In the genomic region with DNA sequence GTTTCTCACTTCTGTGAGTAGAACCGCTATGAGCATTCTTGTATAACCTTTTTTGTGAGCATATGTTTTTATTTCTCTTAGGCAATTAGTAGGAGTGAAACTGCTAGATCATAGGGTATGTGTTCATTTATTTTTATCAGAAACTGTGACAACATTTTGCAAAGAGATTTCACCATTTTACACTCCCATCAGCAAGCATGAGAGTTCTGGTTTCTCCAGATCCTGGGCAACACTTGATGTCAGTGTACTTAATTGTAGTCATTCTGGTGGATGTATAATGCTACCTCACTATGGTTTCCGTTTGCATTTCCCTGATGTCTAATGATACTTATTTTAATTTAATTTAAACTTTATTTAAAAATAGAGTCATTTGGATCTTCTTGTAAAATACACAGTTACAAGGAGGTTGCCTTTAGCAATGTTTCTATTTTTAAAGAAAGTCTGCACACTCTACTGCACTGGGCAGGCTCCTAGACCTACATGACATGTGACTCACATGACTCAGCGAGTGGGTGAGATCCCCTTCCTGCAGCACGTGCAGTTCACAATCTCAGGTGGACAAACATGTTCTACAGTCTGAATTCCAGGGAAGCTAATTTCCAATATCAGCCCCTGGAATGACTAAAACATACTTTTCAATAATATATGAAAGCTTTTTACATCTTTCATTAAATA, we compare ENCODE assay signal across 11 cellular contexts.
DNase-seq lines count a peak whose midpoint lies in the region; ATAC-seq and TF ChIP-seq lines count a peak whose summit lies in the region.
"Had no signal": no experiment of that assay in that cellular context is flagged by ENCODE, and none has a peak within 500 bp of the region (broad histone marks: within the 10 kb centered on the region; RNA-seq: fewer than 3 reads in every experiment).

No MANE protein-coding gene starts in this region.

- peak in 1 of 4 donors; percentile 67 for TF ChIP-seq EP300 in upper lobe of left lung (IDR thresholded peaks at IDR 0.05)

- H3K4me1 ChIP-seq in cardiac muscle cell (ENCODE audit: low read depth) (peaks cover 4% of the 10 kb centered on the region), heart right ventricle (peaks cover 0 to 17% (median 0%) of the 10 kb centered on the region in 9 donors), upper lobe of left lung (peaks cover 12 to 26% (median 13%) of the 10 kb centered on the region in 4 donors)

- H3K4me3 ChIP-seq in cardiac muscle cell: no peak overlapping the region
- H3K4me3 ChIP-seq in heart right ventricle: no peak overlapping the region
- H3K4me3 ChIP-seq in upper lobe of left lung: no peak overlapping the region
- H3K4me3 ChIP-seq: skin epidermis had no signal

- WGBS in heart right ventricle, 2 donors: 45 to 48% methylated on average over 4 of the region's 4 CpGs
- WGBS in upper lobe of left lung, 2 donors: 29 to 36% methylated on average over 4 of the region's 4 CpGs

- peak; percentile 4 to 17 for DNase-seq in cardiac muscle cell (ENCODE audit: low read depth in 1 of 2, low spot score in 1 of 2)
- no peak for DNase-seq in cardiac septum (ENCODE audit: low spot score)
- DNase-seq in NOMO-1 treated with DMSO at 0.1 percent for 48 hours (lab: John Stamatoyannopoulos, UW; ENCODE audit: unreplicated experiment): peak; percentile 94
- DNase-seq in heart right ventricle: peak in 1 of 2 donors; percentile 19
- peak in 1 of 2 donors; percentile 87 for DNase-seq in upper lobe of left lung
- DNase-seq in COLO829 (ENCODE audit: low spot score): no peak
- no peak for DNase-seq in activated gamma-delta T cell (lab: John Stamatoyannopoulos, UW)
- DNase-seq: DMS79, NCI-H446 treated with DMSO at 0.1 percent for 48 hours had no signal

- intact Hi-C loops in cardiac septum (cut with DNase I): no loop called here
- intact Hi-C loops in heart right ventricle (cut with DNase I): no loop called here

- H3K27ac ChIP-seq in cardiac muscle cell (no peak overlapping the region), heart right ventricle (no peak overlapping the region), upper lobe of left lung (peak overlapping the region; percentile 34 to 58 (median 50))
- H3K27ac ChIP-seq: skin epidermis had no signal

- H3K36me3 ChIP-seq in cardiac muscle cell (no peaks in the 10 kb centered on the region), heart right ventricle (no peaks in the 10 kb centered on the region), upper lobe of left lung (no peaks in the 10 kb centered on the region)

- TF ChIP-seq CTCF in cardiac muscle cell (IDR thresholded peaks at IDR 0.05; ENCODE audit: low read depth, low read length): no peak
- no peak for TF ChIP-seq CTCF in heart right ventricle (IDR thresholded peaks at IDR 0.05)
- no peak for TF ChIP-seq CTCF in upper lobe of left lung (IDR thresholded peaks at IDR 0.05)

- no peak for TF ChIP-seq POLR2A in upper lobe of left lung (IDR thresholded peaks at IDR 0.05)

- H3K27me3 ChIP-seq in cardiac muscle cell: no peaks in the 10 kb centered on the region
- H3K27me3 ChIP-seq in heart right ventricle: peaks cover 0 to 5% (median 0%) of the 10 kb centered on the region in 7 donors
- H3K27me3 ChIP-seq in upper lobe of left lung: no peaks in the 10 kb centered on the region

- H3K9me3 ChIP-seq in cardiac muscle cell (ENCODE audit: low read depth): no peaks in the 10 kb centered on the region
- H3K9me3 ChIP-seq in heart right ventricle: peaks cover 0 to 28% (median 0%) of the 10 kb centered on the region in 11 donors
- no peaks in the 10 kb centered on the region for H3K9me3 ChIP-seq in upper lobe of left lung

- ATAC-seq in heart right ventricle (peak in 7 of 8 donors; percentile 47 to 83 (median 73)), upper lobe of left lung (ENCODE audit: low FRiP score in 2 of 2) (peak; percentile 79 to 92), HG03175 (IDR thresholded peaks at IDR 0.05; ENCODE audit: unreplicated experiment) (no peak)

Comparison
In these comparisons a context has a peak if more than half of its experiments do, and no peak if none do; other contexts are left out.
1. DNase-seq: peak in cardiac muscle cell (2 of 2) and NOMO-1 treated with DMSO at 0.1 percent for 48 hours (single experiment); none in cardiac septum (single experiment), COLO829 (single experiment) and activated gamma-delta T cell (single experiment).
2. H3K27ac ChIP-seq: peak in upper lobe of left lung (4 of 4); none in cardiac muscle cell (single experiment) and heart right ventricle (0 of 10).